ENCODE assay signal across 12 cellular contexts in the genomic region with DNA sequence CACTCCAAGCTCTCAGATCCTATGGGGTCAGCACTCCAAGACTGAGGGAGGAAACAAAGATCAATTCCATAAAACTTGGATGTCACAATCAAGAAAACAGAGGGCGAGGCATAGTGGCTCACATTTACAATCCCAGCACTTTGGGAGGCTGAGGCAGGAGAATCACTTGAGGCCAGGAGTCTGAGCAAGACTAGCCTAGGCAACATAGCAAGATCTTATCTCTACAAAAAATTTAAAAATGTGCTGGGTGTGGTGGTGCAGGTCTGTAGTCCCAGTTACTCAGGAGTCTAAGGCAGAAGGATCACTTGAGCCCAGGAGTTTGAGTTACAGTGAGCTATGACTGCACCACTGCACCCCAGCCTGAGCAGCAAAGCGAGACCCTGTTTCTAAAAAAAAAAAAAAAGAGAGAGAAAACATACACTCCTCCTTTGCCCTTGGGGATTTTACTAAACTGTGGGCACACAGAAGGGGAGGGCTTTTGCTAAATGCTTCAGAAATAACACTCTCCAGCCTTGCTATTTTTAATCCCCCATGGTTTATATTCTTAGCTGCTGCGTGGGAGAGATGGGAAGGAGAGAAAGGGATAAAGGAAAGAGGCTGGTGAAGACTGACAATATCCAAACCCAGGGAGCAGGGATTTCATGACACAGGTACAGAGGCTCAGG. TPM values are rescaled to one million over a fixed set of nuclear protein-coding genes. Genes with fewer than 3 reads are reported as not detected.
DNase-seq lines count a peak whose midpoint lies in the region; ATAC-seq and TF ChIP-seq lines count a peak whose summit lies in the region.
"Had no signal": no experiment of that assay in that cellular context is flagged by ENCODE, and none has a peak within 500 bp of the region (broad histone marks: within the 10 kb centered on the region; RNA-seq: fewer than 3 reads in every experiment).

No MANE protein-coding gene starts in this region.

- H3K79me1 ChIP-seq in mesenchymal stem cell (replicated peaks; ENCODE audit: low read length, poor library complexity, severe bottlenecking) = peaks cover 18% of the 10 kb centered on the region

- no peak overlapping the region for H3K4ac ChIP-seq in mesenchymal stem cell (ENCODE audit: low read depth in 1 of 2, low read length in 2 of 2)

- no peak for TF ChIP-seq EP300 in tibial nerve (IDR thresholded peaks at IDR 0.05)

- no peaks in the 10 kb centered on the region for H3K9me3 ChIP-seq in ascending aorta
- H3K9me3 ChIP-seq in mesenchymal stem cell (ENCODE audit: control insufficient read depth, low read length) = no peaks in the 10 kb centered on the region
- no peaks in the 10 kb centered on the region for H3K9me3 ChIP-seq in tibial nerve

- peaks cover 86% of the 10 kb centered on the region for H3K36me3 Mint-ChIP-seq in activated T-cell treated with anti-CD3 and anti-CD28 coated beads, Interleukin-2, amount 50 U/mL, for 24 hours (ENCODE audit: low read depth)

- H3K27ac Mint-ChIP-seq in activated T-cell treated with anti-CD3 and anti-CD28 coated beads, Interleukin-2, amount 50 U/mL, for 24 hours = peak overlapping the region; percentile 83

- H3K27me3 ChIP-seq in ascending aorta (no peaks in the 10 kb centered on the region), mesenchymal stem cell (ENCODE audit: control insufficient read depth in 1 of 2, insufficient read depth in 1 of 2, low read length in 2 of 2) (no peaks in the 10 kb centered on the region), tibial nerve (no peaks in the 10 kb centered on the region)

- no peak overlapping the region for H2AFZ ChIP-seq in mesenchymal stem cell (ENCODE audit: low read depth, low read length)

- no peak overlapping the region for H3K14ac ChIP-seq in mesenchymal stem cell (ENCODE audit: low read length in 2 of 2)

- no peak for DNase-seq in activated T-cell treated with anti-CD3 and anti-CD28 coated beads, Interleukin-2, amount 50 U/mL, for 24 hours
- DNase-seq in activated T-cell treated with anti-CD3 and anti-CD28 coated beads, Interleukin-2, amount 50 U/mL, for 1 hour = no peak
- DNase-seq in ascending aorta (ENCODE audit: low spot score in 2 of 2) = no peak
- no peak for DNase-seq in mesenchymal stem cell
- DNase-seq in tibial nerve (ENCODE audit: low spot score in 2 of 2) = no peak
- DNase-seq in NCI-H146 treated with DMSO at 0.1 percent for 48 hours (lab: John Stamatoyannopoulos, UW; ENCODE audit: unreplicated experiment) = no peak
- DNase-seq: NCI-H1105; stimulated activated CD4-positive, alpha-beta T cell treated with anti-CD3 and anti-CD28 coated beads, Interleukin-12 subunit alpha, Interleukin-12 subunit beta, amount 100 ng/mL, for 4 hours had no signal

- TF ChIP-seq CTCF in ascending aorta (IDR thresholded peaks at IDR 0.05) = no peak
- TF ChIP-seq CTCF in tibial nerve (IDR thresholded peaks at IDR 0.05) = no peak

- H3K9ac ChIP-seq in mesenchymal stem cell (ENCODE audit: low read length) = peak overlapping the region; percentile 70

- no peak overlapping the region for H2BK5ac ChIP-seq in mesenchymal stem cell (ENCODE audit: low read depth, low read length, poor library complexity, severe bottlenecking)

- H3K18ac ChIP-seq in mesenchymal stem cell (ENCODE audit: low read depth in 1 of 2, low read length in 2 of 2) = no peak overlapping the region

- TF ChIP-seq POLR2A in tibial nerve (IDR thresholded peaks at IDR 0.05) = no peak

- no peak overlapping the region for H3K4me2 ChIP-seq in mesenchymal stem cell (ENCODE audit: low read length, poor library complexity, severe bottlenecking)

- ATAC-seq in GM21515 (IDR thresholded peaks at IDR 0.05; ENCODE audit: unreplicated experiment) (no peak), HG03378 (IDR thresholded peaks at IDR 0.05; ENCODE audit: unreplicated experiment) (no peak)

- H3K4me1 Mint-ChIP-seq in activated T-cell treated with anti-CD3 and anti-CD28 coated beads, Interleukin-2, amount 50 U/mL, for 24 hours (ENCODE audit: low read depth) = peaks cover 10% of the 10 kb centered on the region

- no peak overlapping the region for H2BK120ac ChIP-seq in mesenchymal stem cell (ENCODE audit: low read depth, low read length)

- no peak overlapping the region for H3K23ac ChIP-seq in mesenchymal stem cell (ENCODE audit: low read length in 2 of 2)

- peaks cover 91 to 93% of the 10 kb centered on the region in 2 donors for H3K36me3 ChIP-seq in ascending aorta
- peaks cover 73 to 93% of the 10 kb centered on the region in 2 experiments for H3K36me3 ChIP-seq in mesenchymal stem cell (ENCODE audit: control insufficient read depth in 1 of 2, insufficient read depth in 2 of 2, low read depth in 1 of 2, low read length in 2 of 2)
- H3K36me3 ChIP-seq in tibial nerve = peaks cover 6 to 99% (median 67%) of the 10 kb centered on the region in 3 donors

- H2BK12ac ChIP-seq in mesenchymal stem cell (ENCODE audit: low read length in 2 of 2) = no peak overlapping the region

- no peak overlapping the region for H4K91ac ChIP-seq in mesenchymal stem cell (ENCODE audit: low read length)

- H3K27ac ChIP-seq in ascending aorta = peak overlapping the region; percentile 89 to 92
- H3K27ac ChIP-seq in mesenchymal stem cell (ENCODE audit: low read length, poor library complexity, severe bottlenecking) = no peak overlapping the region
- H3K27ac ChIP-seq in tibial nerve = peak overlapping the region in 3 of 4 donors; percentile 1 to 38 (median 26)

- H2AK5ac ChIP-seq in mesenchymal stem cell (ENCODE audit: low read length, severe bottlenecking) = no peak overlapping the region

- no peak overlapping the region for H4K8ac ChIP-seq in mesenchymal stem cell (ENCODE audit: low read length)

- no peaks in the 10 kb centered on the region for H3K9me3 Mint-ChIP-seq in activated T-cell treated with anti-CD3 and anti-CD28 coated beads, Interleukin-2, amount 50 U/mL, for 24 hours

- no peak overlapping the region for H2BK15ac ChIP-seq in mesenchymal stem cell (ENCODE audit: low read depth, poor library complexity, severe bottlenecking)

- no peaks in the 10 kb centered on the region for H3K27me3 Mint-ChIP-seq in activated T-cell treated with anti-CD3 and anti-CD28 coated beads, Interleukin-2, amount 50 U/mL, for 24 hours

- H3K4me3 Mint-ChIP-seq in activated T-cell treated with anti-CD3 and anti-CD28 coated beads, Interleukin-2, amount 50 U/mL, for 24 hours = no peak overlapping the region

- H3K4me1 ChIP-seq in ascending aorta (peaks cover 9 to 31% of the 10 kb centered on the region in 2 donors), mesenchymal stem cell (ENCODE audit: control insufficient read depth, insufficient read depth, low read depth, low read length) (peaks cover 17% of the 10 kb centered on the region), tibial nerve (peaks cover 0 to 23% (median 10%) of the 10 kb centered on the region in 4 donors)

- intact Hi-C loops in ascending aorta (cut with DNase I) = loop anchor here (1.0 to 5.0 kb wide), 2 partner anchors 22 to 958 kb away; a partner anchor contains a TSS

- WGBS in mesenchymal stem cell = 100% methylated on average over 1 of the region's 3 CpGs
- 71 to 73% methylated on average over 3 of the region's 3 CpGs for WGBS in tibial nerve, 2 donors

- H3K4me3 ChIP-seq in ascending aorta = no peak overlapping the region
- H3K4me3 ChIP-seq in mesenchymal stem cell (ENCODE audit: insufficient read depth in 1 of 2, low read depth in 1 of 2, low read length in 2 of 2) = no peak overlapping the region
- no peak overlapping the region for H3K4me3 ChIP-seq in tibial nerve

RNA-seq across cellular contexts. Expression of a gene that starts 18.1 kb away (rescaled TPM):
- total RNA-seq in ascending aorta (169 TPM), tibial nerve (100 to 1,000 TPM; 105 to 195 (median 153) TPM)
- 58.9 TPM for polyA plus RNA-seq in mesenchymal stem cell (2013, experiment 1 of 2)
- 55.6 TPM for polyA plus RNA-seq in mesenchymal stem cell (2013, experiment 2 of 2)

RNA-seq across cellular contexts. Expression of a gene that starts 18.8 kb away (rescaled TPM):
- total RNA-seq in ascending aorta = not detected
- not detected for polyA plus RNA-seq in mesenchymal stem cell (2013, experiment 1 of 2)
- polyA plus RNA-seq in mesenchymal stem cell (2013, experiment 2 of 2) = not detected
- not detected for total RNA-seq in tibial nerve
- total RNA-seq: kidney epithelial cell, subcutaneous adipose tissue had no signal

RNA-seq across cellular contexts. Expression of a gene that starts 26.0 kb away (rescaled TPM):
- total RNA-seq in ascending aorta (101 TPM), tibial nerve (10 to 100 TPM; 46.8 to 82.8 (median 67.7) TPM)
- 18.9 TPM for polyA plus RNA-seq in mesenchymal stem cell (2013, experiment 1 of 2)
- polyA plus RNA-seq in mesenchymal stem cell (2013, experiment 2 of 2) = 17.3 TPM

RNA-seq across cellular contexts. Expression of a gene that starts 49.1 kb away (rescaled TPM):
- total RNA-seq in ascending aorta (17.1 TPM), tibial nerve (10 to 100 TPM; 18.8 to 23.3 (median 20.7) TPM)
- polyA plus RNA-seq in mesenchymal stem cell (2013, experiment 1 of 2) = 33.9 TPM
- polyA plus RNA-seq in mesenchymal stem cell (2013, experiment 2 of 2) = 33.9 TPM
